1 cellular context compared by ENCODE assay signal in the genomic region with DNA sequence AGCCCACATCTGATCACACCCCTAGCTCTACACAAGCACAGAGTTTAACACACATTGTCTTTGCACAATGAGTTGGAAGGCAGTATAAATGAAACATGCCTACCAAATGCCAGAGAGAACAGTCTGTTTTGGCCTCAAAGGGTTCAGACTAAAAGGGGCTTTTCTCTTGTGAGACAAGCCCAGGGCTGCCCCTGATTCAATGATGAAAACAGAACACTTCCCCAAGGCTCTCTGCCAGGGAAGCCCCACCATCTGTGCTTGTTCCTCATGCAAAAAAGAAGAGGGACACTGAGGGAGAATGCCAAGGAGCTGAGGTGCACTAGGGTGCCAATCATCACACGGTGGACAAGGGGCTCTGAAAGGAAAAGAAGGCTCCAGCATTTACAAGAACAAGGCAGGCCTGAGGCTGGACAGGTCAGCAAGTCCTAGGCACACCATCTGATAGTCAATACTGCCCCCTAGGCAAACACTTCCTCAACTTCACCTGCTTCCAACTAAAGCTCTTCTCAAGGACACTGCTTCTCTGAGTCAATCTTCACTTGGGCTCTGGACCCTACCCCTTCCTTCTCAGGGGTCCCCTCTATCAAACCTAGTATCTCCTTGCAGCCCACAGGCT.
TF ChIP-seq lines count a peak whose summit lies in the region.

No MANE protein-coding gene starts in this region.

TF ChIP-seq in GM23338, 12 proteins besides CTCF, POLR2A, EP300 and RAD21 (continued from another document):
- TF ChIP-seq, protein P1, sequence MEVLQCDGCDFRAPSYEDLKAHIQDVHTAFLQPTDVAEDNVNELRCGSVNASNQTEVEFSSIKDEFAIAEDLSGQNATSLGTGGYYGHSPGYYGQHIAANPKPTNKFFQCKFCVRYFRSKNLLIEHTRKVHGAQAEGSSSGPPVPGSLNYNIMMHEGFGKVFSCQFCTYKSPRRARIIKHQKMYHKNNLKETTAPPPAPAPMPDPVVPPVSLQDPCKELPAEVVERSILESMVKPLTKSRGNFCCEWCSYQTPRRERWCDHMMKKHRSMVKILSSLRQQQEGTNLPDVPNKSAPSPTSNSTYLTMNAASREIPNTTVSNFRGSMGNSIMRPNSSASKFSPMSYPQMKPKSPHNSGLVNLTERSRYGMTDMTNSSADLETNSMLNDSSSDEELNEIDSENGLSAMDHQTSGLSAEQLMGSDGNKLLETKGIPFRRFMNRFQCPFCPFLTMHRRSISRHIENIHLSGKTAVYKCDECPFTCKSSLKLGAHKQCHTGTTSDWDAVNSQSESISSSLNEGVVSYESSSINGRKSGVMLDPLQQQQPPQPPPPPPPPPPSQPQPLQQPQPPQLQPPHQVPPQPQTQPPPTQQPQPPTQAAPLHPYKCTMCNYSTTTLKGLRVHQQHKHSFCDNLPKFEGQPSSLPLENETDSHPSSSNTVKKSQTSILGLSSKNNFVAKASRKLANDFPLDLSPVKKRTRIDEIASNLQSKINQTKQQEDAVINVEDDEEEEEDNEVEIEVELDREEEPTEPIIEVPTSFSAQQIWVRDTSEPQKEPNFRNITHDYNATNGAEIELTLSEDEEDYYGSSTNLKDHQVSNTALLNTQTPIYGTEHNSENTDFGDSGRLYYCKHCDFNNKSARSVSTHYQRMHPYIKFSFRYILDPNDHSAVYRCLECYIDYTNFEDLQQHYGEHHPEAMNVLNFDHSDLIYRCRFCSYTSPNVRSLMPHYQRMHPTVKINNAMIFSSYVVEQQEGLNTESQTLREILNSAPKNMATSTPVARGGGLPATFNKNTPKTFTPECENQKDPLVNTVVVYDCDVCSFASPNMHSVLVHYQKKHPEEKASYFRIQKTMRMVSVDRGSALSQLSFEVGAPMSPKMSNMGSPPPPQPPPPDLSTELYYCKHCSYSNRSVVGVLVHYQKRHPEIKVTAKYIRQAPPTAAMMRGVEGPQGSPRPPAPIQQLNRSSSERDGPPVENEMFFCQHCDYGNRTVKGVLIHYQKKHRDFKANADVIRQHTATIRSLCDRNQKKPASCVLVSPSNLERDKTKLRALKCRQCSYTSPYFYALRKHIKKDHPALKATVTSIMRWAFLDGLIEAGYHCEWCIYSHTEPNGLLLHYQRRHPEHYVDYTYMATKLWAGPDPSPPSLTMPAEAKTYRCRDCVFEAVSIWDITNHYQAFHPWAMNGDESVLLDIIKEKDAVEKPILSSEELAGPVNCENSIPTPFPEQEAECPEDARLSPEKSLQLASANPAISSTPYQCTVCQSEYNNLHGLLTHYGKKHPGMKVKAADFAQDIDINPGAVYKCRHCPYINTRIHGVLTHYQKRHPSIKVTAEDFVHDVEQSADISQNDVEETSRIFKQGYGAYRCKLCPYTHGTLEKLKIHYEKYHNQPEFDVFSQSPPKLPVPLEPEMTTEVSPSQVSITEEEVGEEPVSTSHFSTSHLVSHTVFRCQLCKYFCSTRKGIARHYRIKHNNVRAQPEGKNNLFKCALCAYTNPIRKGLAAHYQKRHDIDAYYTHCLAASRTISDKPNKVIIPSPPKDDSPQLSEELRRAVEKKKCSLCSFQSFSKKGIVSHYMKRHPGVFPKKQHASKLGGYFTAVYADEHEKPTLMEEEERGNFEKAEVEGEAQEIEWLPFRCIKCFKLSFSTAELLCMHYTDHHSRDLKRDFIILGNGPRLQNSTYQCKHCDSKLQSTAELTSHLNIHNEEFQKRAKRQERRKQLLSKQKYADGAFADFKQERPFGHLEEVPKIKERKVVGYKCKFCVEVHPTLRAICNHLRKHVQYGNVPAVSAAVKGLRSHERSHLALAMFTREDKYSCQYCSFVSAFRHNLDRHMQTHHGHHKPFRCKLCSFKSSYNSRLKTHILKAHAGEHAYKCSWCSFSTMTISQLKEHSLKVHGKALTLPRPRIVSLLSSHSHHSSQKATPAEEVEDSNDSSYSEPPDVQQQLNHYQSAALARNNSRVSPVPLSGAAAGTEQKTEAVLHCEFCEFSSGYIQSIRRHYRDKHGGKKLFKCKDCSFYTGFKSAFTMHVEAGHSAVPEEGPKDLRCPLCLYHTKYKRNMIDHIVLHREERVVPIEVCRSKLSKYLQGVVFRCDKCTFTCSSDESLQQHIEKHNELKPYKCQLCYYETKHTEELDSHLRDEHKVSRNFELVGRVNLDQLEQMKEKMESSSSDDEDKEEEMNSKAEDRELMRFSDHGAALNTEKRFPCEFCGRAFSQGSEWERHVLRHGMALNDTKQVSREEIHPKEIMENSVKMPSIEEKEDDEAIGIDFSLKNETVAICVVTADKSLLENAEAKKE (CRISPR knock-in tag; IDR thresholded peaks at IDR 0.05), result no peak
- TF ChIP-seq JUNB (IDR thresholded peaks at IDR 0.05; ENCODE audit: unreplicated experiment), result no peak
- TF ChIP-seq EZH2phosphoT487 (IDR thresholded peaks at IDR 0.05; ENCODE audit: unreplicated experiment), result no peak
- no peak for TF ChIP-seq STAT1 (IDR thresholded peaks at IDR 0.05; ENCODE audit: unreplicated experiment)
TF ChIP-seq in GM23338: peak in this region for 0.
